In the genomic region with DNA sequence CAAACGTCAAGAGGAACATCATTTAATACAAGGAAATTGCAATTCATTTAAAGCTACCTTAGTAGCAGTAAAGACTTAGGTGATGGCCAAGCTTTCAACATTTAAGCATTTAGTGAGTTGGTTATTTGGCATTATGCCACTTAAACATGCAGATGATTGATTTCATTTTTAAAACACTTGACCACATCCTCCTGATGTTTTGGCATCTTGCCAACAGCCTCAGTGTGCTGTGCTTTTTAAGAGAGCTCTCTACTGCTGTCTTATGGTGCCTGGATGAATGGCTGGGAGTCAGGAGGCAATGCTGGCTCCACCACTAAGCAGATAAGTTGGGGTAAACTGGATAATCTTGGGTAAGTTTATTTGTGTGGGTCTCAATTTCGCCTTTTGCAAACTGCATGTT, we compare ENCODE assay signal across 1 cellular context.
TF ChIP-seq lines count a peak whose summit lies in the region.

No MANE protein-coding gene starts in this region.

TF ChIP-seq in GM23338, 12 proteins besides CTCF, POLR2A, EP300 and RAD21 (continued from another document):
- TF ChIP-seq, protein P1, sequence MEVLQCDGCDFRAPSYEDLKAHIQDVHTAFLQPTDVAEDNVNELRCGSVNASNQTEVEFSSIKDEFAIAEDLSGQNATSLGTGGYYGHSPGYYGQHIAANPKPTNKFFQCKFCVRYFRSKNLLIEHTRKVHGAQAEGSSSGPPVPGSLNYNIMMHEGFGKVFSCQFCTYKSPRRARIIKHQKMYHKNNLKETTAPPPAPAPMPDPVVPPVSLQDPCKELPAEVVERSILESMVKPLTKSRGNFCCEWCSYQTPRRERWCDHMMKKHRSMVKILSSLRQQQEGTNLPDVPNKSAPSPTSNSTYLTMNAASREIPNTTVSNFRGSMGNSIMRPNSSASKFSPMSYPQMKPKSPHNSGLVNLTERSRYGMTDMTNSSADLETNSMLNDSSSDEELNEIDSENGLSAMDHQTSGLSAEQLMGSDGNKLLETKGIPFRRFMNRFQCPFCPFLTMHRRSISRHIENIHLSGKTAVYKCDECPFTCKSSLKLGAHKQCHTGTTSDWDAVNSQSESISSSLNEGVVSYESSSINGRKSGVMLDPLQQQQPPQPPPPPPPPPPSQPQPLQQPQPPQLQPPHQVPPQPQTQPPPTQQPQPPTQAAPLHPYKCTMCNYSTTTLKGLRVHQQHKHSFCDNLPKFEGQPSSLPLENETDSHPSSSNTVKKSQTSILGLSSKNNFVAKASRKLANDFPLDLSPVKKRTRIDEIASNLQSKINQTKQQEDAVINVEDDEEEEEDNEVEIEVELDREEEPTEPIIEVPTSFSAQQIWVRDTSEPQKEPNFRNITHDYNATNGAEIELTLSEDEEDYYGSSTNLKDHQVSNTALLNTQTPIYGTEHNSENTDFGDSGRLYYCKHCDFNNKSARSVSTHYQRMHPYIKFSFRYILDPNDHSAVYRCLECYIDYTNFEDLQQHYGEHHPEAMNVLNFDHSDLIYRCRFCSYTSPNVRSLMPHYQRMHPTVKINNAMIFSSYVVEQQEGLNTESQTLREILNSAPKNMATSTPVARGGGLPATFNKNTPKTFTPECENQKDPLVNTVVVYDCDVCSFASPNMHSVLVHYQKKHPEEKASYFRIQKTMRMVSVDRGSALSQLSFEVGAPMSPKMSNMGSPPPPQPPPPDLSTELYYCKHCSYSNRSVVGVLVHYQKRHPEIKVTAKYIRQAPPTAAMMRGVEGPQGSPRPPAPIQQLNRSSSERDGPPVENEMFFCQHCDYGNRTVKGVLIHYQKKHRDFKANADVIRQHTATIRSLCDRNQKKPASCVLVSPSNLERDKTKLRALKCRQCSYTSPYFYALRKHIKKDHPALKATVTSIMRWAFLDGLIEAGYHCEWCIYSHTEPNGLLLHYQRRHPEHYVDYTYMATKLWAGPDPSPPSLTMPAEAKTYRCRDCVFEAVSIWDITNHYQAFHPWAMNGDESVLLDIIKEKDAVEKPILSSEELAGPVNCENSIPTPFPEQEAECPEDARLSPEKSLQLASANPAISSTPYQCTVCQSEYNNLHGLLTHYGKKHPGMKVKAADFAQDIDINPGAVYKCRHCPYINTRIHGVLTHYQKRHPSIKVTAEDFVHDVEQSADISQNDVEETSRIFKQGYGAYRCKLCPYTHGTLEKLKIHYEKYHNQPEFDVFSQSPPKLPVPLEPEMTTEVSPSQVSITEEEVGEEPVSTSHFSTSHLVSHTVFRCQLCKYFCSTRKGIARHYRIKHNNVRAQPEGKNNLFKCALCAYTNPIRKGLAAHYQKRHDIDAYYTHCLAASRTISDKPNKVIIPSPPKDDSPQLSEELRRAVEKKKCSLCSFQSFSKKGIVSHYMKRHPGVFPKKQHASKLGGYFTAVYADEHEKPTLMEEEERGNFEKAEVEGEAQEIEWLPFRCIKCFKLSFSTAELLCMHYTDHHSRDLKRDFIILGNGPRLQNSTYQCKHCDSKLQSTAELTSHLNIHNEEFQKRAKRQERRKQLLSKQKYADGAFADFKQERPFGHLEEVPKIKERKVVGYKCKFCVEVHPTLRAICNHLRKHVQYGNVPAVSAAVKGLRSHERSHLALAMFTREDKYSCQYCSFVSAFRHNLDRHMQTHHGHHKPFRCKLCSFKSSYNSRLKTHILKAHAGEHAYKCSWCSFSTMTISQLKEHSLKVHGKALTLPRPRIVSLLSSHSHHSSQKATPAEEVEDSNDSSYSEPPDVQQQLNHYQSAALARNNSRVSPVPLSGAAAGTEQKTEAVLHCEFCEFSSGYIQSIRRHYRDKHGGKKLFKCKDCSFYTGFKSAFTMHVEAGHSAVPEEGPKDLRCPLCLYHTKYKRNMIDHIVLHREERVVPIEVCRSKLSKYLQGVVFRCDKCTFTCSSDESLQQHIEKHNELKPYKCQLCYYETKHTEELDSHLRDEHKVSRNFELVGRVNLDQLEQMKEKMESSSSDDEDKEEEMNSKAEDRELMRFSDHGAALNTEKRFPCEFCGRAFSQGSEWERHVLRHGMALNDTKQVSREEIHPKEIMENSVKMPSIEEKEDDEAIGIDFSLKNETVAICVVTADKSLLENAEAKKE (CRISPR knock-in tag; IDR thresholded peaks at IDR 0.05): no peak
- no peak for TF ChIP-seq CREB1 (CRISPR knock-in tag; IDR thresholded peaks at IDR 0.05; ENCODE audit: low read depth)
- TF ChIP-seq ZNF331 (CRISPR knock-in tag; IDR thresholded peaks at IDR 0.05; ENCODE audit: low read depth): no peak
